Comparison of ENCODE assay signal across 17 cellular contexts in the genomic region with DNA sequence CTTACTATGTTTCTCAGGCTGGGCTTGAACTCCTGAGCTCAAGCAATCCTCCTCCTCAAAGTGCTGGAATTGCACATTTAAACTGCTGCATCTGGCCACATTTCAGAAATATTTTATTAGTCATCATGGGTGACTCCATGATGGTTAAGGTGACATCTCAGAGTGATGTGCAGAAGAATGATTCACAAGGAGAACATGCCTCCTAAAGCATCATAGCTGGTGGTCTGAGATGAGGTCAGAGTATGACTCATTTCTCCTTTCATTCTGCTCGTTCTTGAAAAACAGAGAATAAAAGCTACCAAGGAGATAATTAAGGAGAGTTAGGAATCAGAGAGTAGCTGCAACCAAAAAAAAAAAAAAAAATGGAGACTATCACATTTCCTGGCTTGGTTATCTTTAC.
DNase-seq lines count a peak whose midpoint lies in the region; ATAC-seq, FAIRE-seq and TF ChIP-seq lines count a peak whose summit lies in the region.
"Had no signal": no experiment of that assay in that cellular context is flagged by ENCODE, and none has a peak within 500 bp of the region (broad histone marks: within the 10 kb centered on the region; RNA-seq: fewer than 3 reads in every experiment).

No MANE protein-coding gene starts in this region.

- peak; percentile 76 for ATAC-seq in activated CD8-positive, alpha-beta memory T cell treated with anti-CD3 and anti-CD28 coated beads, Interleukin-2, amount 10 ng/mL, durations not matched to agents 7 days and 5 days
- peak; percentile 99 for ATAC-seq in stimulated activated effector memory CD8-positive, alpha-beta T cell treated with anti-CD3 and anti-CD28 coated beads, Interleukin-12 subunit alpha, Interleukin-12 subunit beta, amount 100 ng/mL, for 72 hours
- ATAC-seq: gastroesophageal sphincter, Right ventricle myocardium inferior had no signal

- H3K27ac Mint-ChIP-seq in activated CD8-positive, alpha-beta memory T cell treated with anti-CD3 and anti-CD28 coated beads, Interleukin-2, amount 10 ng/mL, durations not matched to agents 7 days and 5 days, result no peak overlapping the region
- H3K27ac Mint-ChIP-seq in stimulated activated effector memory CD8-positive, alpha-beta T cell treated with anti-CD3 and anti-CD28 coated beads, Interleukin-12 subunit alpha, Interleukin-12 subunit beta, amount 100 ng/mL, for 72 hours, result peak overlapping the region; percentile 63
- H3K27ac Mint-ChIP-seq: B cell, type B pancreatic cell had no signal

- H3K4me1 Mint-ChIP-seq in activated CD8-positive, alpha-beta memory T cell treated with anti-CD3 and anti-CD28 coated beads, Interleukin-2, amount 10 ng/mL, durations not matched to agents 7 days and 5 days, result peaks cover 7% of the 10 kb centered on the region
- peaks cover 7% of the 10 kb centered on the region for H3K4me1 Mint-ChIP-seq in stimulated activated effector memory CD8-positive, alpha-beta T cell treated with anti-CD3 and anti-CD28 coated beads, Interleukin-12 subunit alpha, Interleukin-12 subunit beta, amount 100 ng/mL, for 72 hours
- H3K4me1 Mint-ChIP-seq: B cell had no signal

- H3K36me3 ChIP-seq in bronchial epithelial cell (ENCODE audit: control insufficient read depth, insufficient read depth, low read length), result no peaks in the 10 kb centered on the region
- H3K36me3 ChIP-seq: gastroesophageal sphincter had no signal

- CTCF ChIA-PET in activated CD8-positive, alpha-beta memory T cell treated with anti-CD3 and anti-CD28 coated beads, Interleukin-2, amount 10 ng/mL, durations not matched to agents 7 days and 5 days (lab: Charles Lee), result no interaction called here

- H3K4me3 ChIP-seq in bronchial epithelial cell (ENCODE audit: low read depth, low read length), result no peak overlapping the region
- H3K4me3 ChIP-seq: gastroesophageal sphincter had no signal

- no peaks in the 10 kb centered on the region for H3K27me3 Mint-ChIP-seq in activated CD8-positive, alpha-beta memory T cell treated with anti-CD3 and anti-CD28 coated beads, Interleukin-2, amount 10 ng/mL, durations not matched to agents 7 days and 5 days
- H3K27me3 Mint-ChIP-seq: B cell, type B pancreatic cell had no signal

- DNase-seq in activated CD8-positive, alpha-beta memory T cell treated with anti-CD3 and anti-CD28 coated beads, Interleukin-2, amount 10 ng/mL, durations not matched to agents 7 days and 5 days, result no peak
- no peak for DNase-seq in activated CD8-positive, alpha-beta memory T cell treated with anti-CD3 and anti-CD28 coated beads for 24 hours
- DNase-seq in LHCN-M2 (ENCODE audit: low read depth) (peak; percentile 39), bronchial epithelial cell (ENCODE audit: low read depth) (peak; percentile 89), DMS 273 treated with DMSO at 0.1 percent for 48 hours (lab: John Stamatoyannopoulos, UW) (no peak), NCI-H1048 (lab: John Stamatoyannopoulos, UW) (no peak)
- DNase-seq in stimulated activated effector memory CD8-positive, alpha-beta T cell treated with anti-CD3 and anti-CD28 coated beads, Interleukin-12 subunit alpha, Interleukin-12 subunit beta, amount 100 ng/mL, for 72 hours (ENCODE audit: low spot score in 2 of 2), result no peak
- no peak for DNase-seq in stimulated activated CD8-positive, alpha-beta memory T cell treated with anti-CD3 and anti-CD28 coated beads, Interleukin-4, amount 100 ng/mL, for 48 hours
- DNase-seq: amygdala, KBM-7, NCI-H2029 treated with DMSO at 0.1 percent for 48 hours, NCI-H774 had no signal

- FAIRE-seq in bronchial epithelial cell (lab: Jason Lieb, UNC), result no peak
- FAIRE-seq: GM12891 had no signal

- H3K27me3 ChIP-seq in bronchial epithelial cell (ENCODE audit: control insufficient read depth, insufficient read depth, low read length), result no peaks in the 10 kb centered on the region
- H3K27me3 ChIP-seq: gastroesophageal sphincter had no signal

- no peak overlapping the region for H3K4me3 Mint-ChIP-seq in activated CD8-positive, alpha-beta memory T cell treated with anti-CD3 and anti-CD28 coated beads, Interleukin-2, amount 10 ng/mL, durations not matched to agents 7 days and 5 days
- H3K4me3 Mint-ChIP-seq in stimulated activated effector memory CD8-positive, alpha-beta T cell treated with anti-CD3 and anti-CD28 coated beads, Interleukin-12 subunit alpha, Interleukin-12 subunit beta, amount 100 ng/mL, for 72 hours, result peak overlapping the region; percentile 35
- H3K4me3 Mint-ChIP-seq: B cell, type B pancreatic cell had no signal

- no peaks in the 10 kb centered on the region for H3K36me3 Mint-ChIP-seq in activated CD8-positive, alpha-beta memory T cell treated with anti-CD3 and anti-CD28 coated beads, Interleukin-2, amount 10 ng/mL, durations not matched to agents 7 days and 5 days
- no peaks in the 10 kb centered on the region for H3K36me3 Mint-ChIP-seq in stimulated activated effector memory CD8-positive, alpha-beta T cell treated with anti-CD3 and anti-CD28 coated beads, Interleukin-12 subunit alpha, Interleukin-12 subunit beta, amount 100 ng/mL, for 72 hours
- H3K36me3 Mint-ChIP-seq: type B pancreatic cell had no signal

- no peaks in the 10 kb centered on the region for H3K9me3 Mint-ChIP-seq in activated CD8-positive, alpha-beta memory T cell treated with anti-CD3 and anti-CD28 coated beads, Interleukin-2, amount 10 ng/mL, durations not matched to agents 7 days and 5 days (ENCODE audit: low read depth)
- peaks cover 3% of the 10 kb centered on the region for H3K9me3 Mint-ChIP-seq in stimulated activated effector memory CD8-positive, alpha-beta T cell treated with anti-CD3 and anti-CD28 coated beads, Interleukin-12 subunit alpha, Interleukin-12 subunit beta, amount 100 ng/mL, for 72 hours
- H3K9me3 Mint-ChIP-seq: type B pancreatic cell had no signal

- TF ChIP-seq CTCF in bronchial epithelial cell (IDR thresholded peaks at IDR 0.05; ENCODE audit: insufficient read depth, low read length, severe bottlenecking), result no peak

Comparison
In these comparisons a context has a peak if more than half of its experiments do, and no peak if none do; other contexts are left out.
1. DNase-seq: peak in LHCN-M2 (single experiment) and bronchial epithelial cell (single experiment); none in activated CD8-positive, alpha-beta memory T cell treated with anti-CD3 and anti-CD28 coated beads, Interleukin-2, amount 10 ng/mL, durations not matched to agents 7 days and 5 days (single experiment), activated CD8-positive, alpha-beta memory T cell treated with anti-CD3 and anti-CD28 coated beads for 24 hours (single experiment), stimulated activated effector memory CD8-positive, alpha-beta T cell treated with anti-CD3 and anti-CD28 coated beads, Interleukin-12 subunit alpha, Interleukin-12 subunit beta, amount 100 ng/mL, for 72 hours (0 of 2), DMS 273 treated with DMSO at 0.1 percent for 48 hours (single experiment), NCI-H1048 (single experiment) and stimulated activated CD8-positive, alpha-beta memory T cell treated with anti-CD3 and anti-CD28 coated beads, Interleukin-4, amount 100 ng/mL, for 48 hours (single experiment).